In the genomic region with DNA sequence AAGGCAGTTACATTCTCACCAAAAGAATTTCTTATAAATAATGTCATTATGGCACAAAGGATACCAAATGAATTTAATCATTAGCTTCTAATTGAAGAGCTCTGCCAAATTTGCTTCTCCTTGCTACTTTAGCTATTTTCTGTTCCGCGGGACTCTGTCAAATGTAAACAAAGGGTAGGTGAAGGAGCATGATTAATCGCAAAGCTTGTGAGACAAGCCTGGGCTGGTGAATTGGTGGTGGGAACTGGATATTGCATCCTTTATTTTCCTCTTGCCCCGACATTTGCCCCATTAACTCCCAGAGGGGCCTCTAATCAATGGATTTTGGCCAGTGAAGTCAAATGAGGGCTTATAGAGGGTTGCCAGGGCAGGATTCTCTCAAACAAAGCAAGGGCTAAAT, we compare ENCODE assay signal across 13 cellular contexts.
DNase-seq lines count a peak whose midpoint lies in the region; ATAC-seq and TF ChIP-seq lines count a peak whose summit lies in the region.
"Had no signal": no experiment of that assay in that cellular context is flagged by ENCODE, and none has a peak within 500 bp of the region (broad histone marks: within the 10 kb centered on the region; RNA-seq: fewer than 3 reads in every experiment).

No MANE protein-coding gene starts in this region.

- H3K36me3 ChIP-seq in SJCRH30 (no peaks in the 10 kb centered on the region), testis (ENCODE audit: low read depth, missing control alignments) (no peaks in the 10 kb centered on the region)
- H3K36me3 ChIP-seq: thoracic aorta had no signal

- TF ChIP-seq CTCF in natural killer cell (IDR thresholded peaks at IDR 0.05) (no peak), testis (IDR thresholded peaks at IDR 0.05) (no peak)

- no peaks in the 10 kb centered on the region for H3K36me3 Mint-ChIP-seq in natural killer cell treated with Interleukin-12 subunit alpha and Interleukin-12 subunit beta and Interleukin-15 and Interleukin-18, amount 100 ng/mL, for 72 hours
- no peaks in the 10 kb centered on the region for H3K36me3 Mint-ChIP-seq in natural killer cell

- no peaks in the 10 kb centered on the region for H3K27me3 ChIP-seq in SJCRH30
- H3K27me3 ChIP-seq in testis = no peaks in the 10 kb centered on the region

- peaks cover 0 to 6% of the 10 kb centered on the region in 2 donors for H3K27me3 Mint-ChIP-seq in natural killer cell treated with Interleukin-12 subunit alpha and Interleukin-12 subunit beta and Interleukin-15 and Interleukin-18, amount 100 ng/mL, for 72 hours
- peaks cover 6 to 16% of the 10 kb centered on the region in 2 donors for H3K27me3 Mint-ChIP-seq in natural killer cell (ENCODE audit: low read depth in 2 of 2)

- WGBS in testis, 2 donors = 55 to 71% methylated on average over 4 of the region's 4 CpGs

- intact Hi-C loops in natural killer cell (cut with micrococcal nuclease) (no loop called here), head of caudate nucleus (cut with DNase I) (no loop called here), testis (cut with DNase I; ENCODE audit: low total_unique reads) (no loop called here)

- H3K4me1 ChIP-seq in SJCRH30 = peaks cover 30% of the 10 kb centered on the region
- H3K4me1 ChIP-seq in testis = no peaks in the 10 kb centered on the region

- H3K27ac ChIP-seq in SJCRH30 (peak overlapping the region; percentile 82), testis (no peak overlapping the region)
- H3K27ac ChIP-seq: thoracic aorta had no signal

- H3K4me3 ChIP-seq in SJCRH30 (peak overlapping the region; percentile 45), testis (no peak overlapping the region)
- H3K4me3 ChIP-seq: thoracic aorta had no signal

- H3K4me3 Mint-ChIP-seq in natural killer cell treated with Interleukin-12 subunit alpha and Interleukin-12 subunit beta and Interleukin-15 and Interleukin-18, amount 100 ng/mL, for 72 hours = no peak overlapping the region
- no peak overlapping the region for H3K4me3 Mint-ChIP-seq in natural killer cell
- H3K4me3 Mint-ChIP-seq: memory B cell had no signal

- no peaks in the 10 kb centered on the region for H3K9me3 Mint-ChIP-seq in natural killer cell treated with Interleukin-12 subunit alpha and Interleukin-12 subunit beta and Interleukin-15 and Interleukin-18, amount 100 ng/mL, for 72 hours
- no peaks in the 10 kb centered on the region for H3K9me3 Mint-ChIP-seq in natural killer cell

- H3K4me1 Mint-ChIP-seq in natural killer cell treated with Interleukin-12 subunit alpha and Interleukin-12 subunit beta and Interleukin-15 and Interleukin-18, amount 100 ng/mL, for 72 hours (ENCODE audit: low read depth in 2 of 2) = peaks cover 18 to 23% of the 10 kb centered on the region in 2 donors
- peaks cover 16 to 17% of the 10 kb centered on the region in 2 donors for H3K4me1 Mint-ChIP-seq in natural killer cell

- no peak for ATAC-seq in natural killer cell treated with Interleukin-12 subunit alpha and Interleukin-12 subunit beta and Interleukin-15 and Interleukin-18, amount 100 ng/mL, for 72 hours
- ATAC-seq in natural killer cell (no peak), GM21717 (IDR thresholded peaks at IDR 0.05; ENCODE audit: unreplicated experiment) (no peak)

- H3K27ac Mint-ChIP-seq in natural killer cell treated with Interleukin-12 subunit alpha and Interleukin-12 subunit beta and Interleukin-15 and Interleukin-18, amount 100 ng/mL, for 72 hours = peak overlapping the region; percentile 28 to 73
- no peak overlapping the region for H3K27ac Mint-ChIP-seq in natural killer cell
- H3K27ac Mint-ChIP-seq: memory B cell had no signal

- no peak for TF ChIP-seq POLR2A in testis (IDR thresholded peaks at IDR 0.05)

- no peaks in the 10 kb centered on the region for H3K9me3 ChIP-seq in SJCRH30 (replicated peaks)
- H3K9me3 ChIP-seq in testis = no peaks in the 10 kb centered on the region
- H3K9me3 ChIP-seq: thoracic aorta had no signal

- no peak for DNase-seq in natural killer cell treated with Interleukin-12 subunit alpha and Interleukin-12 subunit beta and Interleukin-15 and Interleukin-18, amount 100 ng/mL, for 72 hours (ENCODE audit: low spot score)
- DNase-seq in natural killer cell (no peak), SJCRH30 (peak; percentile 32 to 64), kidney glomerular epithelial cell (lab: John Stamatoyannopoulos, UW) (peak; percentile 9), head of caudate nucleus (no peak), NOMO-1 treated with dmso at 0.1 percent for 144 hours (lab: John Stamatoyannopoulos, UW; ENCODE audit: unreplicated experiment) (no peak), testis (no peak)
- DNase-seq: activated CD8-positive, alpha-beta memory T cell treated with anti-CD3 and anti-CD28 coated beads, Interleukin-2, amount 50 U/mL, for 48 hours; dermis blood vessel endothelial cell; glutamatergic neuron had no signal

Comparison
In these comparisons a context has a peak if more than half of its experiments do, and no peak if none do; other contexts are left out.
1. H3K27ac Mint-ChIP-seq: peak in natural killer cell treated with Interleukin-12 subunit alpha and Interleukin-12 subunit beta and Interleukin-15 and Interleukin-18, amount 100 ng/mL, for 72 hours (2 of 2); none in natural killer cell (0 of 2).
2. DNase-seq: peak in SJCRH30 (2 of 2) and kidney glomerular epithelial cell (single experiment); none in natural killer cell treated with Interleukin-12 subunit alpha and Interleukin-12 subunit beta and Interleukin-15 and Interleukin-18, amount 100 ng/mL, for 72 hours (single experiment), natural killer cell (single experiment), head of caudate nucleus (0 of 42), NOMO-1 treated with dmso at 0.1 percent for 144 hours (single experiment) and testis (single experiment).